Comparison of ENCODE assay signal across 1 cellular context in the genomic region with DNA sequence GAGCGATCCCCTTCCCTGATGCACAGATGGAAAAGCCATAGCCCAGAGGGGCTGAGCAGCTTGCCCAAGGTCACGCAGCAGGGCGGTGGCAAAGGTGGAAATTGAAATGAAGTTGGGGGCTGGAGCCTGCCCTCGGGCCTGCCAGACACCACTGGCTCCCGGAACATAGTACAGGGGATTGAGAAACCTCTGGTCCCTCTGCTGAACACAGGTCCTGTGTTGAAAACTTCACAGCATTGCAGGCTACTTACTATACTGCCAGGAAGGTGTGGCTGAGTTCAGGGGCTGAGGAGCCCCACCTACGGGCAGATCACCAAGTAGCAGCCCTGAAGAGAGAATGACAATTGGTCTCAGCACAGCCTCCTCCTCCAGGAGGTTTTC.
TF ChIP-seq lines count a peak whose summit lies in the region.

No MANE protein-coding gene starts in this region.

TF ChIP-seq in GM23338, 12 proteins besides CTCF, POLR2A, EP300 and RAD21 (continued from another document):
- TF ChIP-seq, protein P1, sequence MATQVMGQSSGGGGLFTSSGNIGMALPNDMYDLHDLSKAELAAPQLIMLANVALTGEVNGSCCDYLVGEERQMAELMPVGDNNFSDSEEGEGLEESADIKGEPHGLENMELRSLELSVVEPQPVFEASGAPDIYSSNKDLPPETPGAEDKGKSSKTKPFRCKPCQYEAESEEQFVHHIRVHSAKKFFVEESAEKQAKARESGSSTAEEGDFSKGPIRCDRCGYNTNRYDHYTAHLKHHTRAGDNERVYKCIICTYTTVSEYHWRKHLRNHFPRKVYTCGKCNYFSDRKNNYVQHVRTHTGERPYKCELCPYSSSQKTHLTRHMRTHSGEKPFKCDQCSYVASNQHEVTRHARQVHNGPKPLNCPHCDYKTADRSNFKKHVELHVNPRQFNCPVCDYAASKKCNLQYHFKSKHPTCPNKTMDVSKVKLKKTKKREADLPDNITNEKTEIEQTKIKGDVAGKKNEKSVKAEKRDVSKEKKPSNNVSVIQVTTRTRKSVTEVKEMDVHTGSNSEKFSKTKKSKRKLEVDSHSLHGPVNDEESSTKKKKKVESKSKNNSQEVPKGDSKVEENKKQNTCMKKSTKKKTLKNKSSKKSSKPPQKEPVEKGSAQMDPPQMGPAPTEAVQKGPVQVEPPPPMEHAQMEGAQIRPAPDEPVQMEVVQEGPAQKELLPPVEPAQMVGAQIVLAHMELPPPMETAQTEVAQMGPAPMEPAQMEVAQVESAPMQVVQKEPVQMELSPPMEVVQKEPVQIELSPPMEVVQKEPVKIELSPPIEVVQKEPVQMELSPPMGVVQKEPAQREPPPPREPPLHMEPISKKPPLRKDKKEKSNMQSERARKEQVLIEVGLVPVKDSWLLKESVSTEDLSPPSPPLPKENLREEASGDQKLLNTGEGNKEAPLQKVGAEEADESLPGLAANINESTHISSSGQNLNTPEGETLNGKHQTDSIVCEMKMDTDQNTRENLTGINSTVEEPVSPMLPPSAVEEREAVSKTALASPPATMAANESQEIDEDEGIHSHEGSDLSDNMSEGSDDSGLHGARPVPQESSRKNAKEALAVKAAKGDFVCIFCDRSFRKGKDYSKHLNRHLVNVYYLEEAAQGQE (IDR thresholded peaks at IDR 0.05; ENCODE audit: unreplicated experiment) = no peak
- TF ChIP-seq ZNF331 (CRISPR knock-in tag; IDR thresholded peaks at IDR 0.05; ENCODE audit: low read depth) (no peak), ZNF114 (CRISPR knock-in tag; IDR thresholded peaks at IDR 0.05) (no peak), ZNF462 (CRISPR knock-in tag; IDR thresholded peaks at IDR 0.05) (no peak), EZH2phosphoT487 (IDR thresholded peaks at IDR 0.05; ENCODE audit: unreplicated experiment) (no peak), STAT1 (IDR thresholded peaks at IDR 0.05; ENCODE audit: unreplicated experiment) (no peak), POLR2AphosphoS5 (IDR thresholded peaks at IDR 0.05; ENCODE audit: low read depth) (no peak)
TF ChIP-seq in GM23338: peak in this region for 0.
